Comparison of ENCODE assay signal across 1 cellular context in the genomic region with DNA sequence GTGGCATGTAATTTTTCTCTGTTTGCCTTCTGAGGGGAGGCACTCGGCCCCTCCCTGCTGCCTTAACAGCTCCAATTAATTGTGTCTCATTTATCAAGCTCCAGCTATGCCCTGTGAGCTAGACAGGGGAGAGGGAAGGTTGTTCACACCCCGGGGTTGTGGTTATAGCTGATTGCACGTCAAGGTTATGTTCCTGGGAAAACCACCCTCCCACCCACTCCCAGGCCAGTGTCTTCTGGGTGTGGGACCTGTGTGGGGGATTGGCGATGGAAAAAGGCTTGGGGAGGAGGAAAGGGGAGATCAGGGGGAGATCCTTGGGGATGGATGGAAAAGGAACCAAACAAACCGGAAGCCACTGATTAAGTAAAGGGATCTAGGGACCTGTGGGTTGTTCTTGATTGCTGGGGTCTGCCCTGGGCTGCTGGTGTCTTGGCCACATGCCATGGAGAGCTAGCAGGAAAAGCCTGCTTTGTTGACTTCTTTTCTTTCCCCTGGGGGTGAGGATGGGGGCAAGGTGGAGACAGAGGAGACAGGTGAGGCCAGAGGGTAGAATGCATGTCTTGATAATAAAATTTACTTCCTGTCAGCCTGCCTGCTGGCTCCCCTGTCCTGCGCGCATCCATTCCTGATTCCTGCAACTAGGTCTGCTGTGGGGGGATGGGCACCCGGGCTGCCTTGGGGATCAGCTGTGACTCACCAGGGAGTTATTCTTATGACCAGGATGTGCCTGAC.
TF ChIP-seq lines count a peak whose summit lies in the region.

No MANE protein-coding gene starts in this region.

TF ChIP-seq in WTC11, 78 proteins besides CTCF, POLR2A, EP300 and RAD21 (continued from another document):
- peak; percentile 56; the same call in 1 of the 2 replicates for TF ChIP-seq FOXP4 (CRISPR knock-in tag; IDR thresholded peaks at IDR 0.05)
- peak; percentile 65; the same call in 1 of the 2 replicates for TF ChIP-seq ZNF423 (CRISPR knock-in tag; IDR thresholded peaks at IDR 0.05)
- no peak for TF ChIP-seq ATF1 (CRISPR knock-in tag; IDR thresholded peaks at IDR 0.05)
- TF ChIP-seq FOXP1 (CRISPR knock-in tag; IDR thresholded peaks at IDR 0.05; ENCODE audit: borderline replicate concordance) = 0 out of 2 replicates have a peak, but pooled peaks have one; percentile 15
- TF ChIP-seq NR1H2 (CRISPR knock-in tag; IDR thresholded peaks at IDR 0.05) = no peak
- TF ChIP-seq PRRX2 (CRISPR knock-in tag; IDR thresholded peaks at IDR 0.05) = no peak
- TF ChIP-seq ETV6 (CRISPR knock-in tag; IDR thresholded peaks at IDR 0.05) = peak; percentile 28; the same call in 1 of the 2 replicates
- 0 out of 2 replicates have a peak, but pooled peaks have one; percentile 31 for TF ChIP-seq TEAD1 (CRISPR knock-in tag; IDR thresholded peaks at IDR 0.05)
- TF ChIP-seq SP1 (CRISPR knock-in tag; conservative IDR thresholded peaks at IDR 0.05) = 0 out of 2 replicates have a peak, but pooled peaks have one; percentile 30
- peak; percentile 67 for TF ChIP-seq FOXK1 (CRISPR knock-in tag; IDR thresholded peaks at IDR 0.05)
- TF ChIP-seq ZNF281 (CRISPR knock-in tag; IDR thresholded peaks at IDR 0.05) = peak; percentile 93
